19 cellular contexts compared by ENCODE assay signal in genomic region chr1:53693361-53693760, GRCh38. TPM values are rescaled to one million over a fixed set of nuclear protein-coding genes. Genes with fewer than 3 reads are reported as not detected.
"Had no signal": no experiment of that assay in that cellular context is flagged by ENCODE, and none has a peak within 500 bp of the region (broad histone marks: within the 10 kb centered on the region; RNA-seq: fewer than 3 reads in every experiment).

No MANE protein-coding gene starts in this region.

- H3K4me3 ChIP-seq: adrenal gland, esophagus squamous epithelium, thyroid gland had no signal

- H3K27me3 Mint-ChIP-seq: activated naive CD4-positive, alpha-beta T cell treated with anti-CD3 and anti-CD28 coated beads, Interleukin-2, amount 50 U/mL, for 24 hours had no signal

- H3K27ac Mint-ChIP-seq: activated CD4-positive, alpha-beta T cell treated with anti-CD3 and anti-CD28 coated beads, Interleukin-2, amount 10 ng/mL, durations not matched to agents 7 days and 5 days; activated CD8-positive, alpha-beta T cell treated with anti-CD3 and anti-CD28 coated beads, Interleukin-2, amount 10 ng/mL, durations not matched to agents 7 days and 5 days; activated naive CD4-positive, alpha-beta T cell treated with anti-CD3 and anti-CD28 coated beads, Interleukin-2, amount 50 U/mL, for 24 hours; activated T-cell treated with anti-CD3 and anti-CD28 coated beads, Interleukin-2, amount 50 U/mL, for 24 hours; natural killer cell; progenitor cell of endocrine pancreas had no signal

- H3K4me3 Mint-ChIP-seq: activated CD4-positive, alpha-beta T cell treated with anti-CD3 and anti-CD28 coated beads, Interleukin-2, amount 10 ng/mL, durations not matched to agents 7 days and 5 days; activated CD8-positive, alpha-beta T cell treated with anti-CD3 and anti-CD28 coated beads, Interleukin-2, amount 10 ng/mL, durations not matched to agents 7 days and 5 days; activated naive CD4-positive, alpha-beta T cell treated with anti-CD3 and anti-CD28 coated beads, Interleukin-2, amount 50 U/mL, for 24 hours; activated T-cell treated with anti-CD3 and anti-CD28 coated beads, Interleukin-2, amount 50 U/mL, for 24 hours; natural killer cell had no signal

- H3K27ac ChIP-seq: adrenal gland, esophagus squamous epithelium, thyroid gland had no signal

- DNase-seq: activated CD4-positive, alpha-beta T cell treated with anti-CD3 and anti-CD28 coated beads, Interleukin-2, amount 10 ng/mL, durations not matched to agents 7 days and 5 days; activated CD8-positive, alpha-beta T cell treated with anti-CD3 and anti-CD28 coated beads, Interleukin-2, amount 10 ng/mL, durations not matched to agents 7 days and 5 days; activated effector memory CD4-positive, alpha-beta T cell treated with Interleukin-2 at 50 U/mL for 16 hours; activated T-cell treated with anti-CD3 and anti-CD28 coated beads, Interleukin-2, amount 50 U/mL, for 24 hours; adrenal gland; effector memory CD4-positive, alpha-beta T cell; esophagus squamous epithelium; natural killer cell; nucleus accumbens; stimulated activated CD4-positive, alpha-beta T cell treated with anti-CD3 and anti-CD28 coated beads, Interleukin-12 subunit alpha, Interleukin-12 subunit beta, amount 100 ng/mL, for 4 hours; stimulated activated CD4-positive, alpha-beta T cell treated with anti-CD3 and anti-CD28 coated beads, Interleukin-1b, Interleukin-23, amount 100 ng/mL, for 48 hours; stimulated activated CD8-positive, alpha-beta memory T cell treated with anti-CD3 and anti-CD28 coated beads, Interleukin-4, amount 100 ng/mL, for 48 hours; stimulated activated naive CD4-positive, alpha-beta T cell treated with Interleukin-2 at 50 U/mL for 16 hours; T1000; thyroid gland had no signal

- H3K36me3 ChIP-seq: adrenal gland, esophagus squamous epithelium, thyroid gland had no signal

- H3K4me1 ChIP-seq: adrenal gland had no signal

- H3K9me3 Mint-ChIP-seq: activated CD4-positive, alpha-beta T cell treated with anti-CD3 and anti-CD28 coated beads, Interleukin-2, amount 10 ng/mL, durations not matched to agents 7 days and 5 days; activated naive CD4-positive, alpha-beta T cell treated with anti-CD3 and anti-CD28 coated beads, Interleukin-2, amount 50 U/mL, for 24 hours; activated T-cell treated with anti-CD3 and anti-CD28 coated beads, Interleukin-2, amount 50 U/mL, for 24 hours; natural killer cell had no signal

- ATAC-seq: activated CD4-positive, CD25-positive, alpha-beta regulatory T cell treated with anti-CD3 and anti-CD28 coated beads, Interleukin-2, amount 50 U/mL, for 24 hours; activated CD8-positive, alpha-beta T cell treated with anti-CD3 and anti-CD28 coated beads, Interleukin-2, amount 10 ng/mL, durations not matched to agents 7 days and 5 days; natural killer cell had no signal

- H3K9me3 ChIP-seq: adrenal gland, esophagus squamous epithelium, thyroid gland had no signal

- H3K27me3 ChIP-seq: adrenal gland, thyroid gland had no signal

- H3K36me3 Mint-ChIP-seq: activated naive CD4-positive, alpha-beta T cell treated with anti-CD3 and anti-CD28 coated beads, Interleukin-2, amount 50 U/mL, for 24 hours; natural killer cell had no signal

- H3K4me1 Mint-ChIP-seq: activated naive CD4-positive, alpha-beta T cell treated with anti-CD3 and anti-CD28 coated beads, Interleukin-2, amount 50 U/mL, for 24 hours; natural killer cell had no signal

RNA-seq across cellular contexts. Expression of gene GLIS1, which starts 45.6 kb away (rescaled TPM):
- total RNA-seq: activated CD4-positive, alpha-beta T cell treated with anti-CD3 and anti-CD28 coated beads, Interleukin-2, amount 10 ng/mL, durations not matched to agents 7 days and 5 days; activated CD8-positive, alpha-beta T cell treated with anti-CD3 and anti-CD28 coated beads, Interleukin-2, amount 10 ng/mL, durations not matched to agents 7 days and 5 days; dermis blood vessel endothelial cell; natural killer cell; progenitor cell of endocrine pancreas had no signal
